28 cellular contexts compared by ENCODE assay signal in genomic region chr7:97064020-97064419, GRCh38. TPM values are rescaled to one million over a fixed set of nuclear protein-coding genes. Genes with fewer than 3 reads are reported as not detected.
"Had no signal": no experiment of that assay in that cellular context is flagged by ENCODE, and none has a peak within 500 bp of the region (broad histone marks: within the 10 kb centered on the region; RNA-seq: fewer than 3 reads in every experiment).

No MANE protein-coding gene starts in this region.

- H3K27me3 ChIP-seq: stomach, suprapubic skin, testis, thyroid gland, tibial artery, tibial nerve, transverse colon, upper lobe of left lung, upper lobe of right lung, uterus, vagina had no signal

- H3K27ac ChIP-seq: stomach, suprapubic skin, testis, thoracic aorta, thyroid gland, tibial artery, tibial nerve, transverse colon, upper lobe of left lung, upper lobe of right lung, uterus, vagina had no signal

- H3K36me3 ChIP-seq: stomach, suprapubic skin, thoracic aorta, thyroid gland, tibial artery, tibial nerve, transverse colon, upper lobe of left lung, upper lobe of right lung, uterus, vagina had no signal

- DNase-seq: stimulated activated CD4-positive, alpha-beta T cell treated with anti-CD3 and anti-CD28 coated beads, Interleukin-2, amount 100 ng/mL, for 48 hours; stimulated activated CD4-positive, alpha-beta T cell treated with anti-CD3 and anti-CD28 coated beads, Interleukin-4, amount 100 ng/mL, for 1 hour; stimulated activated CD4-positive, alpha-beta T cell treated with anti-CD3 and anti-CD28 coated beads, Interleukin-4, amount 100 ng/mL, for 24 hours; stimulated activated CD4-positive, alpha-beta T cell treated with anti-CD3 and anti-CD28 coated beads, Interleukin-4, amount 100 ng/mL, for 4 hours; stimulated activated CD8-positive, alpha-beta memory T cell treated with anti-CD3 and anti-CD28 coated beads, Interleukin-4, amount 100 ng/mL, for 48 hours; stimulated activated naive B cell treated with anti-CD40 and anti-IgM and Interleukin-4, amounts not matched to agents 10 μg/mL and 1 μg/mL and 100 μg/mL, for 72 hours; stimulated activated naive CD4-positive, alpha-beta T cell; stimulated activated naive CD4-positive, alpha-beta T cell treated with Interleukin-2 at 50 U/mL for 16 hours; stimulated activated naive CD8-positive, alpha-beta T cell treated with anti-CD3 and anti-CD28 coated beads, Interleukin-15, amount 100 ng/mL, for 72 hours; stimulated activated naive CD8-positive, alpha-beta T cell treated with anti-CD3 and anti-CD28 coated beads, Interleukin-15, Interleukin-2, amounts not matched to agents 100 U/mL and 50 U/mL, for 24 hours; stomach; substantia nigra; testis; thyroid gland; tibial artery; transverse colon; trophoblast cell; upper lobe of left lung; upper lobe of right lung; uterus had no signal

- ATAC-seq: stimulated activated effector memory CD8-positive, alpha-beta T cell treated with anti-CD3 and anti-CD28 coated beads, Interleukin-12 subunit alpha, Interleukin-12 subunit beta, amount 100 ng/mL, for 72 hours; stimulated activated memory B cell treated with anti-CD40 and anti-IgM and Interleukin-4, amounts not matched to agents 10 μg/mL and 1 μg/mL and 100 μg/mL, for 72 hours; stimulated activated naive B cell treated with anti-CD40 and anti-IgM and Interleukin-4, amounts not matched to agents 10 μg/mL and 1 μg/mL and 100 μg/mL, for 72 hours; stimulated activated naive CD8-positive, alpha-beta T cell treated with anti-CD3 and anti-CD28 coated beads, Interleukin-15, amount 100 ng/mL, for 72 hours; stimulated activated naive CD8-positive, alpha-beta T cell treated with anti-CD3 and anti-CD28 coated beads, Interleukin-15, Interleukin-2, amounts not matched to agents 100 U/mL and 50 U/mL, for 24 hours; upper lobe of right lung had no signal

- H3K4me3 ChIP-seq: stomach, suprapubic skin, thoracic aorta, thyroid gland, tibial artery, tibial nerve, transverse colon, upper lobe of left lung, upper lobe of right lung, uterus, vagina had no signal

- H3K4me1 ChIP-seq: stomach, suprapubic skin, testis, thyroid gland, tibial artery, tibial nerve, transverse colon, upper lobe of left lung, upper lobe of right lung, uterus, vagina had no signal

- H3K9me3 ChIP-seq: testis, thyroid gland, transverse colon, upper lobe of right lung, uterus, vagina had no signal

RNA-seq across cellular contexts. Expression of gene DLX5, which starts 39.4 kb away (rescaled TPM):
- total RNA-seq: transverse colon, upper lobe of left lung, upper lobe of right lung, ureter had no signal

RNA-seq across cellular contexts. Expression of gene DLX6, which starts 58.7 kb away (rescaled TPM):
- total RNA-seq: stomach, subcutaneous adipose tissue, thoracic aorta, tibial nerve, transverse colon, upper lobe of left lung, upper lobe of right lung, ureter, vagina had no signal
